In the genomic region with DNA sequence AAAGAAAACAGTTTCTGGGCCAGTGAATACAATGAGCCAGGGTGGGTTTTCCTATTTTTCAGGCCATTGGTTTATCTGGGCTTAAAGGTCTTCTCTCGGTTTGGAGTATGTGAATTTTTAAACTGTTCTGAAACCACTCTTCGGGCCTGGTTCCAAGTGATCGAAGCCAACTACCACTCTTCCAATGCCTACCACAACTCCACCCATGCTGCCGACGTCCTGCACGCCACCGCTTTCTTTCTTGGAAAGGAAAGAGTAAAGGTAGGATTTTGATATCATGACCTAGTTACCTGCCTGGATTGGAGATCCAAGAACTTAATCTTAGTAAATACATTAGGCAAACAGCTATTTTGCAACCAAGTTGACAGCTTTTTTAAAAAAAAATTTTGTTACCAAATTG, we compare ENCODE assay signal across 35 cellular contexts.
"Had no signal": no experiment of that assay in that cellular context is flagged by ENCODE, and none has a peak within 500 bp of the region (broad histone marks: within the 10 kb centered on the region; RNA-seq: fewer than 3 reads in every experiment).

No MANE protein-coding gene starts in this region.

- H3K4me3 ChIP-seq: MG63 had no signal

- H3K27me3 ChIP-seq: MG63 had no signal

- DNase-seq: Karpas-422, Kasumi-1, KG1, MG63, MM.1S, MV-4-11, NCI-H1048, NCI-H1092, NCI-H1092 treated with DMSO at 0.1 percent for 48 hours, NCI-H1105, NCI-H1105 treated with DMSO at 0.1 percent for 48 hours, NCI-H1417, NCI-H1417 treated with DMSO at 0.1 percent for 48 hours, NCI-H1436, NCI-H1436 treated with DMSO at 0.1 percent for 48 hours, NCI-H146, NCI-H1694, NCI-H1694 treated with DMSO at 0.1 percent for 48 hours, NCI-H187, NCI-H187 treated with DMSO at 0.1 percent for 48 hours, NCI-H1930, NCI-H2029, NCI-H2029 treated with DMSO at 0.1 percent for 48 hours, NCI-H2081, NCI-H2081 treated with DMSO at 0.1 percent for 48 hours, NCI-H2107, NCI-H2171, NCI-H2171 treated with DMSO at 0.1 percent for 48 hours, NCI-H2227 treated with DMSO at 0.1 percent for 48 hours, NCI-H226, NCI-H345, NCI-H446, NCI-H446 treated with DMSO at 0.1 percent for 48 hours, NCI-H510A had no signal

- H3K4me2 ChIP-seq: KMS-11 had no signal

- H3K9ac ChIP-seq: KMS-11 had no signal

- H3K9me3 ChIP-seq: MG63 had no signal

- H3K36me3 ChIP-seq: MG63 had no signal

- H3K27ac ChIP-seq: KMS-11 had no signal
